16 cellular contexts compared by ENCODE assay signal in genomic region chrX:153592966-153593688, GRCh38. TPM values are rescaled to one million over a fixed set of nuclear protein-coding genes. Genes with fewer than 3 reads are reported as not detected.
DNase-seq lines count a peak whose midpoint lies in the region; ATAC-seq and TF ChIP-seq lines count a peak whose summit lies in the region.
"Had no signal": no experiment of that assay in that cellular context is flagged by ENCODE, and none has a peak within 500 bp of the region (broad histone marks: within the 10 kb centered on the region; RNA-seq: fewer than 3 reads in every experiment).

No MANE protein-coding gene starts in this region.

- DNase-seq in COLO668 (lab: John Stamatoyannopoulos, UW; ENCODE audit: unreplicated experiment), result peak; percentile 79
- DNase-seq in NCI-H69 (lab: John Stamatoyannopoulos, UW), result peak; percentile 48
- DNase-seq in Right ventricle myocardium superior, result peak; percentile 74
- DNase-seq in osteoblast (ENCODE audit: insufficient read length, low spot score, missing footprints), result peak; percentile 69
- DNase-seq in COR-L47 (lab: John Stamatoyannopoulos, UW), result no peak
- no peak for DNase-seq in GOT3 (lab: John Stamatoyannopoulos, UW)
- no peak for DNase-seq in NCI-H2081 (lab: John Stamatoyannopoulos, UW)
- DNase-seq in GM20000 (ENCODE audit: low spot score), result no peak
- DNase-seq: activated CD4-positive, alpha-beta T cell treated with anti-CD3 and anti-CD28 coated beads, Interleukin-2, amount 10 ng/mL, durations not matched to agents 24 days and 14 days; DMS53; mesenchymal stem cell; NCI-H774; T-helper 9 cell had no signal

- no peaks in the 10 kb centered on the region for H3K9me3 ChIP-seq in osteoblast (ENCODE audit: low read depth, low read length)

- H3K79me2 ChIP-seq in osteoblast (ENCODE audit: insufficient read depth, low read length), result peaks cover 19% of the 10 kb centered on the region

- no peaks in the 10 kb centered on the region for H3K4me1 ChIP-seq in osteoblast (ENCODE audit: insufficient read depth, low read length)

- no peak overlapping the region for H3K27ac ChIP-seq in osteoblast (ENCODE audit: low read depth, low read length)
- H3K27ac ChIP-seq: RWPE1 had no signal

- peaks cover 21% of the 10 kb centered on the region for H4K20me1 ChIP-seq in osteoblast (ENCODE audit: insufficient read depth, low read length)

- TF ChIP-seq CTCF in osteoblast (IDR thresholded peaks at IDR 0.05; ENCODE audit: extremely low read depth, low read depth, low read length), result no peak
- no peak for TF ChIP-seq CTCF in GM20000 (IDR thresholded peaks at IDR 0.05; ENCODE audit: extremely low read depth, missing control alignments)

- ATAC-seq in Right ventricle myocardium superior (ENCODE audit: poor library complexity), result peak; percentile 74

- H3K27me3 ChIP-seq in osteoblast (ENCODE audit: insufficient read depth, low read length), result no peaks in the 10 kb centered on the region

- H3K4me2 ChIP-seq in osteoblast (ENCODE audit: insufficient read depth, low read length), result no peak overlapping the region

- no peak overlapping the region for H3K4me3 ChIP-seq in osteoblast (ENCODE audit: insufficient read depth, low read length)

- intact Hi-C loops in Right ventricle myocardium superior (cut with DNase I), result no loop called here

- no peak overlapping the region for H2AFZ ChIP-seq in osteoblast (ENCODE audit: low read length)

- peaks cover 3% of the 10 kb centered on the region for H3K36me3 ChIP-seq in osteoblast (ENCODE audit: insufficient read depth, low read length)

RNA-seq across cellular contexts. Expression of gene CCNQ, which starts 5.8 kb away (rescaled TPM):
- total RNA-seq in Right ventricle myocardium superior, result 40.7 TPM
- total RNA-seq in osteoblast, result 29.3 and 33.0 TPM in 2 replicates

RNA-seq across cellular contexts. Expression of gene DUSP9, which starts 53.9 kb away (rescaled TPM):
- total RNA-seq in Right ventricle myocardium superior (not detected), osteoblast (under 0.01 TPM in 2 replicates)
- total RNA-seq: aorta, fibroblast of lung had no signal

Comparison
In these comparisons a context has a peak if more than half of its experiments do, and no peak if none do; other contexts are left out.
1. DNase-seq: peak in COLO668 (single experiment), NCI-H69 (single experiment), Right ventricle myocardium superior (single experiment) and osteoblast (single experiment); none in COR-L47 (single experiment), GOT3 (single experiment), NCI-H2081 (0 of 2) and GM20000 (single experiment).